8 cellular contexts compared by ENCODE assay signal in the genomic region with DNA sequence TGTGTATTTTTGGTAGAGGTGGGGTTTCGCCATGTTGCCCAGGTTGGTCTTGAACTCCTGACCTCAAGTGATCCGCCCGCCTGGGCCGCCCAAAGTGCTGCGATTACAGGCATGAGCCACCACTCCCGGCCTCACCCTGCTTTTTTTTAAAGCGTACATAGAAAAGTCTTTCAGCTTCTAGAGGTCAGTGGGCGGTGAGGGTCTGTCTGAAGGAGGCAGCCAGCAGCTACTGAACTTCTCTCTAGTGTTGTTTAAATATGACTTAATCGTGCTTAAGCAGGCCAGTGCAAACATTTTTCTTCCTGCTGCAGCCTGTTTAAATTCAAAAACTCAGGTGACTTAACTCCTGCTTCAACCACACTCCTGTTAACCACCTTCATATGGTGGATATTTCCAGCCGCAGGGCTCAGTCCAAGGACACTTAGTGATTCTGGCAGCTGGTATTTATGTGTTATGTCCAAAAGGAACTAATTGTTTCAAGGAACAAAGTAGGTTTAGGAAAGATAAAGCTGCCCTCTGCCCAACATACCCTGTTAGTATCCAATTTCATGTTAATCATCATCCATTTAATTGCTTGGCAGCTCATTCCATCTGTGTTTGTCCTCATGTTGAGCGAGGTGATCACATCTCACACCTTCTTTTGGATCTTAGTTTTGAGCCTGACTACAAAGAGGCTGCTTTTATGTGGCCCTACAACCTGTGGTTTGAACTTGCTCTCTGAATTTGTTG. TPM values are rescaled to one million over a fixed set of nuclear protein-coding genes. Genes with fewer than 3 reads are reported as not detected.
A peak's percentile ranks its signal among the peaks of the same experiment; 100 is the strongest.
DNase-seq lines count a peak whose midpoint lies in the region; FAIRE-seq and TF ChIP-seq lines count a peak whose summit lies in the region.

No MANE protein-coding gene starts in this region.

- DNase-seq in NCI-H82 (lab: John Stamatoyannopoulos, UW) (peak; percentile 30), NCI-H82 treated with DMSO at 0.1 percent for 48 hours (lab: John Stamatoyannopoulos, UW; ENCODE audit: unreplicated experiment) (no peak), SW480 (ENCODE audit: low spot score) (peak; percentile 55), esophagus muscularis mucosa (ENCODE audit: extremely low spot score) (no peak), small intestine (peak; percentile 88), NCI-H1048 (lab: John Stamatoyannopoulos, UW) (no peak), RCC 7860 (ENCODE audit: low spot score) (no peak), GM12892 (ENCODE audit: insufficient read length) (no peak)

- H3K36me3 ChIP-seq in esophagus muscularis mucosa (peaks cover 30 to 42% (median 36%) of the 10 kb centered on the region in 4 donors), small intestine (ENCODE audit: control insufficient read depth in 2 of 2, insufficient read depth in 2 of 2, low read length in 2 of 2) (peaks cover 5 to 20% of the 10 kb centered on the region in 2 donors)

- no peak for TF ChIP-seq EP300 in esophagus muscularis mucosa (IDR thresholded peaks at IDR 0.05)

- no peak for TF ChIP-seq POLR2A in esophagus muscularis mucosa (IDR thresholded peaks at IDR 0.05; ENCODE audit: low read depth)
- TF ChIP-seq POLR2A in GM12892 (IDR thresholded peaks at IDR 0.05; ENCODE audit: low read depth, low read length): no peak

- H3K4me1 ChIP-seq in esophagus muscularis mucosa: peaks cover 29 to 58% (median 47%) of the 10 kb centered on the region in 4 donors
- peaks cover 2 to 21% of the 10 kb centered on the region in 2 donors for H3K4me1 ChIP-seq in small intestine (ENCODE audit: control insufficient read depth in 2 of 2, insufficient read depth in 1 of 2, low read depth in 1 of 2, low read length in 1 of 2)

- WGBS in esophagus muscularis mucosa: 65% methylated on average over 11 of the region's 11 CpGs
- 6 to 46% (median 23%) methylated on average over 11 of the region's 11 CpGs for WGBS in small intestine, 3 donors

- no peak for TF ChIP-seq CTCF in esophagus muscularis mucosa (IDR thresholded peaks at IDR 0.05)

- H3K9me3 ChIP-seq in esophagus muscularis mucosa: no peaks in the 10 kb centered on the region
- H3K9me3 ChIP-seq in small intestine (ENCODE audit: control insufficient read depth, low read depth): no peaks in the 10 kb centered on the region

- FAIRE-seq in small intestine (lab: Jason Lieb, UNC) (no peak), RCC 7860 (lab: Jason Lieb, UNC) (no peak), GM12892 (lab: Jason Lieb, UNC) (no peak)

- intact Hi-C loops in esophagus muscularis mucosa (cut with DNase I): loop anchor here (10.0 kb wide), 1 partner anchor 115 kb away; no protein-coding TSS in a partner anchor

- H3K27ac ChIP-seq in esophagus muscularis mucosa (replicated peaks in 1 of 4): peak overlapping the region in 3 of 4 donors; percentile 2 to 40 (median 12)
- H3K27ac ChIP-seq in small intestine (ENCODE audit: low read depth in 1 of 2, low read length in 1 of 2): peak overlapping the region; percentile 81 to 93

- peak overlapping the region in 1 of 4 donors; percentile 3 for H3K4me3 ChIP-seq in esophagus muscularis mucosa
- H3K4me3 ChIP-seq in small intestine (ENCODE audit: low read depth in 1 of 2, low read length in 2 of 2): peak overlapping the region in 1 of 2 donors; percentile 72

- H3K27me3 ChIP-seq in esophagus muscularis mucosa: no peaks in the 10 kb centered on the region
- no peaks in the 10 kb centered on the region for H3K27me3 ChIP-seq in small intestine (ENCODE audit: control insufficient read depth in 2 of 2, insufficient read depth in 2 of 2, low read length in 2 of 2)

RNA-seq across cellular contexts. Expression of a gene that starts 2.0 kb away (rescaled TPM):
- total RNA-seq in esophagus muscularis mucosa: 10 to 100 TPM; 18.2 to 32.0 (median 25.4) TPM
- polyA plus RNA-seq in small intestine: 10 to 100 TPM; 32.3 to 70.2 (median 66.7) TPM
- polyA plus RNA-seq in GM12892 (2012; ENCODE audit: missing spikeins): 35.0 TPM

Comparison
In these comparisons a context has a peak if more than half of its experiments do, and no peak if none do; other contexts are left out.
1. DNase-seq: peak in NCI-H82 (single experiment), SW480 (single experiment) and small intestine (single experiment); none in NCI-H82 treated with DMSO at 0.1 percent for 48 hours (single experiment), esophagus muscularis mucosa (single experiment), NCI-H1048 (single experiment), RCC 7860 (single experiment) and GM12892 (single experiment).